In the genomic region with DNA sequence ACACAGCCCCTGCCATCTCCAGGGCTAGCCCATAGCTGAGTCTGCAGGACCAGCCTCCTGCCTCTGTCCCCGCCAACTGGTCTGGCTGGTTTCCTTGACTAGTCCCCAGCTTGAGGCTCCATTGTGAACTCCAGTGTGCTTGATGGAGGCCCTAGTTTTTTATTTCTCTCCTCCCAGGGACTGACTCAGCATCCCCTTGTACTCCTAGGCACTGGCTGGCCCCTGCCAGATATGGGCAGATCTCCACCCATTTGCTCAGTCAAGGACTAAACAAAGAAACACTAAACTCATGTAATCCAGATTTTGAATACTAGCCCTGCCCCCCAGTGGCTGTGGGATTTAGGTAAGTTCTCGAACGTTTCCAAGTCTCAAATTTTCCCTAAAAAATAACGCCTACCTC, we compare ENCODE assay signal across 1 cellular context.
TF ChIP-seq lines count a peak whose summit lies in the region.

No MANE protein-coding gene starts in this region.

TF ChIP-seq in H1, 55 proteins besides CTCF, POLR2A, EP300 and RAD21:
- TF ChIP-seq USF2 (IDR thresholded peaks at IDR 0.05; ENCODE audit: low read length) = no peak
- no peak for TF ChIP-seq TEAD4 (IDR thresholded peaks at IDR 0.05; ENCODE audit: low read depth, low read length)
- no peak for TF ChIP-seq CBX5 (IDR thresholded peaks at IDR 0.05; ENCODE audit: low read depth, low read length)
- TF ChIP-seq RNF2 (IDR thresholded peaks at IDR 0.05; ENCODE audit: borderline replicate concordance, low read depth, low read length, missing control alignments, poor library complexity, severe bottlenecking) = no peak
- no peak for TF ChIP-seq MAFK (IDR thresholded peaks at IDR 0.05; ENCODE audit: low read depth, low read length)
- TF ChIP-seq SAP30 (IDR thresholded peaks at IDR 0.05; ENCODE audit: insufficient read depth, insufficient replicate concordance, low read length) = no peak
- no peak for TF ChIP-seq TAF1 (IDR thresholded peaks at IDR 0.05; ENCODE audit: low read depth, low read length)
- TF ChIP-seq SIN3A (conservative IDR thresholded peaks at IDR 0.05 in 1 of 2, IDR thresholded peaks at IDR 0.05 in 1 of 2; ENCODE audit: low read depth in 1 of 2, low read length in 2 of 2) = no peak
